24 cellular contexts compared by ENCODE assay signal in the genomic region with DNA sequence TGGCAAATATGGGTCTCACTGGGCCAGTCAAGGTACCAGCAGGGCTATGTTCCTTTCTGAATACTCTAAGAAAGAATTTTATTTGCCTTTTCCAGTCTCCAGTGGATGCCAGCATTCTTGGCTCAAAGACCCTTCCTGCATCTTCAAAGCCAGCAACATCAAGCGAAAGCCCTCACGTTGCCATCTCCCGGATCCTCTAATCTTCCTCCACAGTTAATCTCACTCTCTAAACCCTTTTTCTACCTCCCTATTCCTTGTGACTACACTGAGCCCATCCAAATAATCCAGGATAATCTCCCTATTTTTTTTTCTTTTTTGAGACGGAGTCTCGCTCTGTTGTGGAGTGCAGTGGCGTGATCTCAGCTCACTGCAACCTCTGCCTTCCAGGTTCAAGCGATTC.
"Had no signal": no experiment of that assay in that cellular context is flagged by ENCODE, and none has a peak within 500 bp of the region (broad histone marks: within the 10 kb centered on the region; RNA-seq: fewer than 3 reads in every experiment).

No MANE protein-coding gene starts in this region.

- H3K4me1 ChIP-seq: prostate gland had no signal

- H3K27me3 Mint-ChIP-seq: activated CD4-positive, alpha-beta memory T cell treated with anti-CD3 and anti-CD28 coated beads for 36 hours; activated CD4-positive, alpha-beta T cell treated with anti-CD3 and anti-CD28 coated beads for 36 hours; brain; naive thymus-derived CD8-positive, alpha-beta T cell; stimulated activated naive CD8-positive, alpha-beta T cell treated with anti-CD3 and anti-CD28 coated beads, Interleukin-15, Interleukin-2, amounts not matched to agents 100 ng/mL and 50 ng/mL, for 24 hours had no signal

- DNase-seq: activated CD4-positive, alpha-beta memory T cell treated with anti-CD3 and anti-CD28 coated beads for 36 hours; activated CD4-positive, alpha-beta T cell treated with anti-CD3 and anti-CD28 coated beads for 36 hours; activated effector memory CD4-positive, alpha-beta T cell treated with anti-CD3 and anti-CD28 coated beads, Interleukin-2, amount 50 U/mL, for 16 hours; activated naive CD4-positive, alpha-beta T cell treated with anti-CD3 and anti-CD28 coated beads, Interleukin-2, amount 50 U/mL, for 16 hours; activated T-cell treated with anti-CD3 and anti-CD28 coated beads, Interleukin-2, amount 50 U/mL, for 48 hours; anterior cingulate cortex; caudate nucleus; dermis blood vessel endothelial cell; effector CD8-positive, alpha-beta T cell; foreskin melanocyte; glutamatergic neuron; immature natural killer cell; naive thymus-derived CD8-positive, alpha-beta T cell; spleen; stimulated activated CD4-positive, alpha-beta T cell treated with anti-CD3 and anti-CD28 coated beads, Interleukin-4, amount 100 ng/mL, for 1 hour; substantia nigra; T-helper 1 cell; thyroid gland had no signal

- ATAC-seq: activated CD4-positive, alpha-beta T cell treated with anti-CD3 and anti-CD28 coated beads for 36 hours; left lobe of liver; naive thymus-derived CD8-positive, alpha-beta T cell had no signal

- H3K27ac Mint-ChIP-seq: activated CD4-positive, alpha-beta memory T cell treated with anti-CD3 and anti-CD28 coated beads for 36 hours; mesothelial cell of epicardium; stimulated activated naive CD8-positive, alpha-beta T cell treated with anti-CD3 and anti-CD28 coated beads, Interleukin-15, Interleukin-2, amounts not matched to agents 100 ng/mL and 50 ng/mL, for 24 hours had no signal

- H3K4me3 ChIP-seq: hepatocyte, prostate gland, spleen, thyroid gland had no signal

- H3K9me3 ChIP-seq: prostate gland, spleen, thyroid gland had no signal

- H3K9me3 Mint-ChIP-seq: activated CD4-positive, alpha-beta memory T cell treated with anti-CD3 and anti-CD28 coated beads for 36 hours; immature natural killer cell; naive thymus-derived CD8-positive, alpha-beta T cell; stimulated activated naive CD8-positive, alpha-beta T cell treated with anti-CD3 and anti-CD28 coated beads, Interleukin-15, Interleukin-2, amounts not matched to agents 100 ng/mL and 50 ng/mL, for 24 hours had no signal

- H3K27ac ChIP-seq: hepatocyte, prostate gland had no signal

- H3K4me3 Mint-ChIP-seq: activated CD4-positive, alpha-beta memory T cell treated with anti-CD3 and anti-CD28 coated beads for 36 hours; activated CD4-positive, alpha-beta T cell treated with anti-CD3 and anti-CD28 coated beads for 36 hours; brain; immature natural killer cell; mesothelial cell of epicardium; stimulated activated naive CD8-positive, alpha-beta T cell treated with anti-CD3 and anti-CD28 coated beads, Interleukin-15, Interleukin-2, amounts not matched to agents 100 ng/mL and 50 ng/mL, for 24 hours had no signal

- H3K4me1 Mint-ChIP-seq: brain, mesothelial cell of epicardium had no signal

- H3K27me3 ChIP-seq: hepatocyte, spleen, thyroid gland had no signal

- H3K36me3 ChIP-seq: prostate gland, thyroid gland had no signal
